20 cellular contexts compared by ENCODE assay signal in the genomic region with DNA sequence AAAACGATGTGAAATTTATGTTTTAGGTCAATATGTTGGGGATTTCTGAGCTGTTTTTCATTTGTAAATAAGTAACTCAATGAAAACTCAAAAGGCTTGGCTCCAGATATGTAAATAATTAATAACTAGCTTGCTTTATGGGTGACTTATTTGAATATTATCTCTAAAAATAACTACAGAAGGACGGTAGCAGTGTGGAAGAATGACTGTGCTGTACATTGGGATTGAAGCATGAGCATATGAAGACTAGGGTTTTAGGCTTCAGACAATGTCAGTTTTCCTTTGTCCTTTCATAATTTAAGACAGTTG.
DNase-seq lines count a peak whose midpoint lies in the region; ATAC-seq and TF ChIP-seq lines count a peak whose summit lies in the region.
"Had no signal": no experiment of that assay in that cellular context is flagged by ENCODE, and none has a peak within 500 bp of the region (broad histone marks: within the 10 kb centered on the region; RNA-seq: fewer than 3 reads in every experiment).

No MANE protein-coding gene starts in this region.

- peak overlapping the region in 1 of 3 donors; percentile 27 for H3K4me3 Mint-ChIP-seq in T-cell
- H3K4me3 Mint-ChIP-seq: nephron progenitor cell had no signal

- H3K9me3 ChIP-seq in body of pancreas = no peaks in the 10 kb centered on the region
- H3K9me3 ChIP-seq in HAP-1 = no peaks in the 10 kb centered on the region
- H3K9me3 ChIP-seq: right lobe of liver, upper lobe of right lung had no signal

- POLR2A ChIA-PET in T-cell (lab: Charles Lee) = no interaction called here

- H3K27me3 ChIP-seq in body of pancreas = no peaks in the 10 kb centered on the region
- no peaks in the 10 kb centered on the region for H3K27me3 ChIP-seq in HAP-1 (ENCODE audit: low read depth)
- H3K27me3 ChIP-seq: hepatocyte, right lobe of liver, upper lobe of right lung had no signal

- in situ Hi-C loops in HAP-1 (cut with MboI; ENCODE audit: low sequenced_read_pairs) = no loop called here

- DNase-seq in body of pancreas (no peak), foreskin melanocyte (no peak), T-cell (no peak), HAP-1 (ENCODE audit: low spot score in 2 of 2) (no peak), SW480 (ENCODE audit: low spot score) (no peak)
- DNase-seq: activated CD4-positive, alpha-beta T cell treated with anti-CD3 and anti-CD28 coated beads for 1 hour; amniotic stem cell; MV-4-11; NCI-H2171 treated with DMSO at 0.1 percent for 48 hours; nephron progenitor cell; right lobe of liver; stimulated activated CD4-positive, alpha-beta T cell treated with anti-CD3 and anti-CD28 coated beads, Interleukin-4, amount 100 ng/mL, for 1 hour; T-helper 2 cell; upper lobe of right lung had no signal

- H3K4me3 ChIP-seq in body of pancreas = no peak overlapping the region
- H3K4me3 ChIP-seq in HAP-1 = no peak overlapping the region
- H3K4me3 ChIP-seq: hepatocyte, right lobe of liver had no signal

- H3K4me1 ChIP-seq in body of pancreas (no peaks in the 10 kb centered on the region), HAP-1 (no peaks in the 10 kb centered on the region)
- H3K4me1 ChIP-seq: upper lobe of right lung had no signal

- TF ChIP-seq POLR2A in body of pancreas (IDR thresholded peaks at IDR 0.05) = no peak

- TF ChIP-seq CTCF in body of pancreas (IDR thresholded peaks at IDR 0.05) = no peak

- no peaks in the 10 kb centered on the region for H3K36me3 Mint-ChIP-seq in T-cell

- H3K4me1 Mint-ChIP-seq in T-cell = peaks cover 0 to 10% (median 2%) of the 10 kb centered on the region in 3 donors
- H3K4me1 Mint-ChIP-seq: nephron progenitor cell had no signal

- H3K27ac Mint-ChIP-seq in T-cell = no peak overlapping the region
- H3K27ac Mint-ChIP-seq: nephron progenitor cell had no signal

- ATAC-seq in GM18520 (IDR thresholded peaks at IDR 0.05; ENCODE audit: unreplicated experiment) (peak; percentile 20), GM21528 (IDR thresholded peaks at IDR 0.05; ENCODE audit: low FRiP score, unreplicated experiment) (peak; percentile 40), HG03108 (IDR thresholded peaks at IDR 0.05; ENCODE audit: unreplicated experiment) (peak; percentile 44), body of pancreas (peak; percentile 53), T-cell (replicated peaks in 1 of 4) (no peak)
- ATAC-seq: esophagus mucosa, upper lobe of right lung had no signal

- no peaks in the 10 kb centered on the region for H3K27me3 Mint-ChIP-seq in T-cell

- H3K27ac ChIP-seq in body of pancreas = peak overlapping the region in 2 of 4 donors; percentile 7 to 46
- H3K27ac ChIP-seq: coronary artery, hepatocyte, right lobe of liver, upper lobe of right lung had no signal

- peaks cover 2 to 13% (median 2%) of the 10 kb centered on the region in 3 donors for H3K9me3 Mint-ChIP-seq in T-cell
- H3K9me3 Mint-ChIP-seq: nephron progenitor cell had no signal

- H3K36me3 ChIP-seq in body of pancreas (replicated peaks in 1 of 2; ENCODE audit: insufficient read depth in 1 of 2, low read depth in 2 of 2) (no peaks in the 10 kb centered on the region), HAP-1 (replicated peaks) (no peaks in the 10 kb centered on the region)
- H3K36me3 ChIP-seq: right lobe of liver, upper lobe of right lung had no signal

- CTCF ChIA-PET in T-cell (lab: Charles Lee) = no interaction called here

- WGBS in body of pancreas, 2 donors = 6 to 7% methylated on average over 2 of the region's 2 CpGs

- intact Hi-C loops in body of pancreas (cut with DNase I) = no loop called here

Comparison
In these comparisons a context has a peak if more than half of its experiments do, and no peak if none do; other contexts are left out.
1. ATAC-seq: peak in GM18520 (single experiment), GM21528 (single experiment), HG03108 (single experiment) and body of pancreas (single experiment); none in T-cell (0 of 4).